ENCODE assay signal across 1 cellular context in the genomic region with DNA sequence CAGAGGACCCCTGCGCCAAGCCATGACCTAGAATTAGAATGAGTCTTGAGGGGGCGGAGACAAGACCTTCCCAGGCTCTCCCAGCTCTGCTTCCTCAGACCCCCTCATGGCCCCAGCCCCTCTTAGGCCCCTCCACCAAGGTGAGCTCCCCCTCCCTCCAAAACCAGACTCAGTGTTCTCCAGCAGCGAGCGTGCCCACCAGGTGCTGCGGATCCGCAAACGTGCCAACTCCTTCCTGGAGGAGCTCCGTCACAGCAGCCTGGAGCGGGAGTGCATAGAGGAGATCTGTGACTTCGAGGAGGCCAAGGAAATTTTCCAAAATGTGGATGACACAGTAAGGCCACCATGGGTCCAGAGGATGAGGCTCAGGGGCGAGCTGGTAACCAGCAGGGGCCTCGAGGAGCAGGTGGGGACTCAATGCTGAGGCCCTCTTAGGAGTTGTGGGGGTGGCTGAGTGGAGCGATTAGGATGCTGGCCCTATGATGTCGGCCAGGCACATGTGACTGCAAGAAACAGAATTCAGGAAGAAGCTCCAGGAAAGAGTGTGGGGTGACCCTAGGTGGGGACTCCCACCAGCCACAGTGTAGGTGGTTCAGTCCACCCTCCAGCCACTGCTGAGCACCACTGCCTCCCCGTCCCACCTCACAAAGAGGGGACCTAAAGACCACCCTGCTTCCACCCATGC.
TF ChIP-seq lines count a peak whose summit lies in the region.

No MANE protein-coding gene starts in this region.

TF ChIP-seq in K562, 482 proteins besides CTCF, POLR2A, EP300 and RAD21:
- TF ChIP-seq RFX7 (CRISPR knock-in tag; IDR thresholded peaks at IDR 0.05) = no peak
- TF ChIP-seq, protein P1, sequence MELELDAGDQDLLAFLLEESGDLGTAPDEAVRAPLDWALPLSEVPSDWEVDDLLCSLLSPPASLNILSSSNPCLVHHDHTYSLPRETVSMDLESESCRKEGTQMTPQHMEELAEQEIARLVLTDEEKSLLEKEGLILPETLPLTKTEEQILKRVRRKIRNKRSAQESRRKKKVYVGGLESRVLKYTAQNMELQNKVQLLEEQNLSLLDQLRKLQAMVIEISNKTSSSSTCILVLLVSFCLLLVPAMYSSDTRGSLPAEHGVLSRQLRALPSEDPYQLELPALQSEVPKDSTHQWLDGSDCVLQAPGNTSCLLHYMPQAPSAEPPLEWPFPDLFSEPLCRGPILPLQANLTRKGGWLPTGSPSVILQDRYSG (tag; conservative IDR thresholded peaks at IDR 0.05; ENCODE audit: low read depth) = no peak
- TF ChIP-seq, protein P2, sequence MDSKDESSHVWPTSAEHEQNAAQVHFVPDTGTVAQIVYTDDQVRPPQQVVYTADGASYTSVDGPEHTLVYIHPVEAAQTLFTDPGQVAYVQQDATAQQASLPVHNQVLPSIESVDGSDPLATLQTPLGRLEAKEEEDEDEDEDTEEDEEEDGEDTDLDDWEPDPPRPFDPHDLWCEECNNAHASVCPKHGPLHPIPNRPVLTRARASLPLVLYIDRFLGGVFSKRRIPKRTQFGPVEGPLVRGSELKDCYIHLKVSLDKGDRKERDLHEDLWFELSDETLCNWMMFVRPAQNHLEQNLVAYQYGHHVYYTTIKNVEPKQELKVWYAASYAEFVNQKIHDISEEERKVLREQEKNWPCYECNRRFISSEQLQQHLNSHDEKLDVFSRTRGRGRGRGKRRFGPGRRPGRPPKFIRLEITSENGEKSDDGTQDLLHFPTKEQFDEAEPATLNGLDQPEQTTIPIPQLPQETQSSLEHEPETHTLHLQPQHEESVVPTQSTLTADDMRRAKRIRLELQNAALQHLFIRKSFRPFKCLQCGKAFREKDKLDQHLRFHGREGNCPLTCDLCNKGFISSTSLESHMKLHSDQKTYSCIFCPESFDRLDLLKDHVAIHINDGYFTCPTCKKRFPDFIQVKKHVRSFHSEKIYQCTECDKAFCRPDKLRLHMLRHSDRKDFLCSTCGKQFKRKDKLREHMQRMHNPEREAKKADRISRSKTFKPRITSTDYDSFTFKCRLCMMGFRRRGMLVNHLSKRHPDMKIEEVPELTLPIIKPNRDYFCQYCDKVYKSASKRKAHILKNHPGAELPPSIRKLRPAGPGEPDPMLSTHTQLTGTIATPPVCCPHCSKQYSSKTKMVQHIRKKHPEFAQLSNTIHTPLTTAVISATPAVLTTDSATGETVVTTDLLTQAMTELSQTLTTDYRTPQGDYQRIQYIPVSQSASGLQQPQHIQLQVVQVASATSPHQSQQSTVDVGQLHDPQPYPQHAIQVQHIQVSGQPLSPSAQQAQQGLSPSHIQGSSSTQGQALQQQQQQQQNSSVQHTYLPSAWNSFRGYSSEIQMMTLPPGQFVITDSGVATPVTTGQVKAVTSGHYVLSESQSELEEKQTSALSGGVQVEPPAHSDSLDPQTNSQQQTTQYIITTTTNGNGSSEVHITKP (IDR thresholded peaks at IDR 0.05; ENCODE audit: partially characterized antibody) = peak; percentile 36
- TF ChIP-seq, protein P3, sequence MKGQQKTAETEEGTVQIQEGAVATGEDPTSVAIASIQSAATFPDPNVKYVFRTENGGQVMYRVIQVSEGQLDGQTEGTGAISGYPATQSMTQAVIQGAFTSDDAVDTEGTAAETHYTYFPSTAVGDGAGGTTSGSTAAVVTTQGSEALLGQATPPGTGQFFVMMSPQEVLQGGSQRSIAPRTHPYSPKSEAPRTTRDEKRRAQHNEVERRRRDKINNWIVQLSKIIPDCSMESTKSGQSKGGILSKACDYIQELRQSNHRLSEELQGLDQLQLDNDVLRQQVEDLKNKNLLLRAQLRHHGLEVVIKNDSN (CRISPR knock-in tag; IDR thresholded peaks at IDR 0.05) = no peak
- TF ChIP-seq ZNF184 (CRISPR knock-in tag; IDR thresholded peaks at IDR 0.05) = no peak
